Comparison of ENCODE assay signal across 24 cellular contexts in the genomic region with DNA sequence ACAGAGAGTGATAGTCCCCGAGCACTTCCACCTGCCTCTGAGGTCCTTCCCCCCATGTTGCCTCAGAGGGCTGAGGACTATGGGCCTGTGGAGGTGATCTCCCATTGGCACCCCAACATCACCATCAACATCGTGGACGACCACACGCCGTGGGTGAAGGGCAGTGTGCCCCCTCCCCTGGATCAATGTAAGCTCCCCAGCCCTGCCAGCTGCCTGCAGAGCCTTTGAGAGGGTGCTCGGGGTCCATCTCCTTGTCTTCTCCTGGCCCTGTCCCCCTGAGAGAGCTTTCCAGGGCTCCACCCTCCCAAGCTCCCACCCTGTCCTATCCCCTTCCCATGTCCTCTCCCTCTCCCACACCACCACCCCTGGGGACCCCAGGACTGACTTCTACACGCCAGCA.
"Had no signal": no experiment of that assay in that cellular context is flagged by ENCODE, and none has a peak within 500 bp of the region (broad histone marks: within the 10 kb centered on the region; RNA-seq: fewer than 3 reads in every experiment).

No MANE protein-coding gene starts in this region.

- H3K4me3 Mint-ChIP-seq: natural killer cell treated with Interleukin-12 subunit alpha and Interleukin-12 subunit beta and Interleukin-15 and Interleukin-18, amount 100 ng/mL, for 72 hours; neural progenitor cell; stimulated activated naive B cell treated with anti-CD40 and anti-IgM and Interleukin-4, amounts not matched to agents 10 μg/mL and 1 μg/mL and 100 μg/mL, for 72 hours had no signal

- H3K4me3 ChIP-seq: colonic mucosa, esophagus muscularis mucosa, gastrocnemius medialis, heart right ventricle, mucosa of descending colon, neural progenitor cell, psoas muscle, right lobe of liver, spleen had no signal

- H3K27ac ChIP-seq: colonic mucosa, epithelial cell of prostate, esophagus muscularis mucosa, gastrocnemius medialis, heart right ventricle, neural progenitor cell, parathyroid adenoma, psoas muscle, right lobe of liver had no signal

- H3K4me1 ChIP-seq: colonic mucosa, gastrocnemius medialis, heart right ventricle, neural progenitor cell, parathyroid adenoma, psoas muscle, right lobe of liver had no signal

- H3K36me3 Mint-ChIP-seq: natural killer cell treated with Interleukin-12 subunit alpha and Interleukin-12 subunit beta and Interleukin-15 and Interleukin-18, amount 100 ng/mL, for 72 hours had no signal

- H3K4me1 Mint-ChIP-seq: neural progenitor cell had no signal

- H3K36me3 ChIP-seq: colonic mucosa, neural progenitor cell had no signal

- DNase-seq: colonic mucosa; effector CD4-positive, alpha-beta T cell; gastrocnemius medialis; heart right ventricle; hypothalamus; islet precursor cell; mammary epithelial cell; mucosa of descending colon; occipital lobe; psoas muscle; retina; right lobe of liver; spleen; stimulated activated CD4-positive, alpha-beta T cell treated with anti-CD3 and anti-CD28 coated beads, Interleukin-15, amount 100 ng/mL, for 24 hours; stimulated activated CD4-positive, alpha-beta T cell treated with anti-CD3 and anti-CD28 coated beads, Interleukin-1b, Interleukin-23, amount 100 ng/mL, for 48 hours; stimulated activated CD4-positive, alpha-beta T cell treated with anti-CD3 and anti-CD28 coated beads, Interleukin-4, amount 100 ng/mL, for 24 hours; stimulated activated naive B cell treated with anti-CD40 and anti-IgM and Interleukin-4, amounts not matched to agents 10 μg/mL and 1 μg/mL and 100 μg/mL, for 72 hours; trophoblast cell had no signal

- ATAC-seq: gastrocnemius medialis; heart right ventricle; left lobe of liver; mucosa of descending colon; natural killer cell treated with Interleukin-12 subunit alpha and Interleukin-12 subunit beta and Interleukin-15 and Interleukin-18, amount 100 ng/mL, for 72 hours; psoas muscle; right lobe of liver; stimulated activated naive B cell treated with anti-CD40 and anti-IgM and Interleukin-4, amounts not matched to agents 10 μg/mL and 1 μg/mL and 100 μg/mL, for 72 hours had no signal

- H3K27ac Mint-ChIP-seq: neural progenitor cell had no signal

- H3K9me3 Mint-ChIP-seq: natural killer cell treated with Interleukin-12 subunit alpha and Interleukin-12 subunit beta and Interleukin-15 and Interleukin-18, amount 100 ng/mL, for 72 hours; neural progenitor cell; stimulated activated naive B cell treated with anti-CD40 and anti-IgM and Interleukin-4, amounts not matched to agents 10 μg/mL and 1 μg/mL and 100 μg/mL, for 72 hours had no signal

- H3K27me3 Mint-ChIP-seq: natural killer cell treated with Interleukin-12 subunit alpha and Interleukin-12 subunit beta and Interleukin-15 and Interleukin-18, amount 100 ng/mL, for 72 hours; stimulated activated naive B cell treated with anti-CD40 and anti-IgM and Interleukin-4, amounts not matched to agents 10 μg/mL and 1 μg/mL and 100 μg/mL, for 72 hours had no signal

- H3K9me3 ChIP-seq: colonic mucosa, esophagus muscularis mucosa, gastrocnemius medialis, heart right ventricle, mucosa of descending colon, psoas muscle, right lobe of liver, spleen had no signal
